Comparison of ENCODE assay signal across 10 cellular contexts in the genomic region with DNA sequence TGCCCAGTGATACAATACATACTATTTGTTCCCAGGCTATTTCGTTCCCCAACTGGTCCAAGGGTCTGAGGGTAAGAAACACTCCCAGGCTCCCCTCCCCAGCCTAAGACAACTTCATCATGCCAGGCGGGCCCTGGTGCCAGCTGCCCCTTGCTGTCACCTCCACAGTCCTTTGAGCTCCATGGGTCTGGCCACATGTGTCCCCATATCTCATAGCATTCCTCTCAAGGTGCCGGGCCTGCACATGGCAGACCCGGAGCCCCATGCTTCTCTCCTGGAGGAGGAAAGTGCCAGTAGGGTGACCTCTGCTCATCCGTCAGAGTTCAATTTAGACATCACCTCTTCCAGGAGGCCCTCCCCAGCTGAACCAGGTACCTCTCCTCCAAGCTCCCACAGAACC.
"Had no signal": no experiment of that assay in that cellular context is flagged by ENCODE, and none has a peak within 500 bp of the region (broad histone marks: within the 10 kb centered on the region; RNA-seq: fewer than 3 reads in every experiment).

No MANE protein-coding gene starts in this region.

- ATAC-seq: activated naive CD4-positive, alpha-beta T cell treated with anti-CD3 and anti-CD28 coated beads, Interleukin-2, amount 50 U/mL, for 72 hours; left colon had no signal

- H3K9ac ChIP-seq: SK-N-SH had no signal

- H3K27ac ChIP-seq: suprapubic skin had no signal

- H3K9me3 Mint-ChIP-seq: activated naive CD4-positive, alpha-beta T cell treated with anti-CD3 and anti-CD28 coated beads, Interleukin-2, amount 50 U/mL, for 72 hours had no signal

- H3K36me3 Mint-ChIP-seq: activated naive CD4-positive, alpha-beta T cell treated with anti-CD3 and anti-CD28 coated beads, Interleukin-2, amount 50 U/mL, for 72 hours; naive thymus-derived CD8-positive, alpha-beta T cell had no signal

- H3K4me2 ChIP-seq: SK-N-SH had no signal

- DNase-seq: activated CD4-positive, alpha-beta T cell treated with anti-CD3 and anti-CD28 coated beads, Interleukin-2, amount 50 U/mL, for 4 hours; activated CD4-positive, CD25-positive, alpha-beta regulatory T cell; effector CD4-positive, alpha-beta T cell; left colon; naive thymus-derived CD8-positive, alpha-beta T cell; right cardiac atrium; SK-N-SH; stimulated activated naive CD4-positive, alpha-beta T cell had no signal

- H3K36me3 ChIP-seq: suprapubic skin had no signal

- H3K4me3 ChIP-seq: suprapubic skin had no signal

- H3K9me3 ChIP-seq: SK-N-SH, suprapubic skin had no signal
